Comparison of ENCODE assay signal across 9 cellular contexts in genomic region chr3:56467801-56468183, GRCh38. TPM values are rescaled to one million over a fixed set of nuclear protein-coding genes. Genes with fewer than 3 reads are reported as not detected.
DNase-seq lines count a peak whose midpoint lies in the region; ATAC-seq and FAIRE-seq lines count a peak whose summit lies in the region.
"Had no signal": no experiment of that assay in that cellular context is flagged by ENCODE, and none has a peak within 500 bp of the region (broad histone marks: within the 10 kb centered on the region; RNA-seq: fewer than 3 reads in every experiment).

No MANE protein-coding gene starts in this region.

- no peaks in the 10 kb centered on the region for H3K4me1 ChIP-seq in CD8-positive, alpha-beta memory T cell (ENCODE audit: insufficient read depth, low read length)
- peaks cover 4% of the 10 kb centered on the region; the same call in 1 of the 2 replicates for H3K4me1 ChIP-seq in SJSA1 (replicated peaks)

- no peak overlapping the region for H3K27ac ChIP-seq in CD8-positive, alpha-beta memory T cell (ENCODE audit: low read depth, low read length)
- no peak overlapping the region for H3K27ac ChIP-seq in SJSA1
- H3K27ac ChIP-seq: RWPE1 had no signal

- ATAC-seq in activated CD4-positive, CD25-positive, alpha-beta regulatory T cell treated with anti-CD3 and anti-CD28 coated beads, Interleukin-2, amount 50 U/mL, for 24 hours: no peak
- ATAC-seq in GM18517 (IDR thresholded peaks at IDR 0.05; ENCODE audit: unreplicated experiment) (no peak), GM21528 (IDR thresholded peaks at IDR 0.05; ENCODE audit: low FRiP score, unreplicated experiment) (no peak)

- FAIRE-seq in frontal cortex (lab: Jason Lieb, UNC): no peak

- H3K9me3 Mint-ChIP-seq in CD8-positive, alpha-beta memory T cell: peaks cover 0 to 4% (median 0%) of the 10 kb centered on the region in 5 donors

- DNase-seq in CD8-positive, alpha-beta memory T cell: no peak
- DNase-seq in SJSA1 (ENCODE audit: low read depth in 1 of 2, low spot score in 2 of 2) (no peak), frontal cortex (ENCODE audit: low spot score in 2 of 2) (peak; percentile 14 to 22), posterior cingulate gyrus (peak in 6 of 10 donors; percentile 13 to 85 (median 46)), pons (ENCODE audit: low spot score) (no peak)

- H3K4me3 Mint-ChIP-seq in CD8-positive, alpha-beta memory T cell: peak overlapping the region in 4 of 7 donors; percentile 23 to 63 (median 58)

- H3K36me3 Mint-ChIP-seq in CD8-positive, alpha-beta memory T cell: no peaks in the 10 kb centered on the region

- intact Hi-C loops in posterior cingulate gyrus (cut with DNase I): no loop called here

- H3K27me3 ChIP-seq in CD8-positive, alpha-beta memory T cell (ENCODE audit: insufficient read depth, low read length, poor library complexity, severe bottlenecking): peaks cover 18% of the 10 kb centered on the region
- peaks cover 23% of the 10 kb centered on the region for H3K27me3 ChIP-seq in SJSA1 (replicated peaks)

- no peak overlapping the region for H3K27ac Mint-ChIP-seq in CD8-positive, alpha-beta memory T cell

- H3K4me3 ChIP-seq in CD8-positive, alpha-beta memory T cell (ENCODE audit: low read length): no peak overlapping the region
- peak overlapping the region; percentile 31 for H3K4me3 ChIP-seq in SJSA1

- no peaks in the 10 kb centered on the region for H3K9me3 ChIP-seq in CD8-positive, alpha-beta memory T cell (ENCODE audit: low read length)
- H3K9me3 ChIP-seq in SJSA1 (replicated peaks): no peaks in the 10 kb centered on the region

- POLR2A ChIA-PET in CD8-positive, alpha-beta memory T cell (lab: Charles Lee): no interaction called here

- H3K36me3 ChIP-seq in CD8-positive, alpha-beta memory T cell (ENCODE audit: insufficient read depth, low read length): no peaks in the 10 kb centered on the region
- H3K36me3 ChIP-seq in SJSA1: no peaks in the 10 kb centered on the region

- CTCF ChIA-PET in CD8-positive, alpha-beta memory T cell (lab: Charles Lee): no interaction called here

- H3K27me3 Mint-ChIP-seq in CD8-positive, alpha-beta memory T cell: peaks cover 47 to 86% of the 10 kb centered on the region in 2 donors

- H3K4me1 Mint-ChIP-seq in CD8-positive, alpha-beta memory T cell: peaks cover 3 to 18% (median 17%) of the 10 kb centered on the region in 3 donors

RNA-seq across cellular contexts. Expression of gene ERC2, which starts 0.5 kb away (rescaled TPM):
- not detected for total RNA-seq in CD8-positive, alpha-beta memory T cell
- not detected for polyA plus RNA-seq in CD8-positive, alpha-beta memory T cell
- total RNA-seq in SJSA1 (2014; rRNA removed; shearing (Covaris generic)): 0.13 and 0.81 TPM in 2 replicates
- 77.9 TPM for total RNA-seq in frontal cortex

Comparison
In these comparisons a context has a peak if more than half of its experiments do, and no peak if none do; other contexts are left out.
1. DNase-seq: peak in frontal cortex (2 of 2) and posterior cingulate gyrus (6 of 10); none in CD8-positive, alpha-beta memory T cell (0 of 5), SJSA1 (0 of 2) and pons (single experiment).
2. RNA of gene ERC2, which starts 0.5 kb away (total RNA-seq): 77.9 TPM in frontal cortex (single experiment); 0.13 to 0.81 TPM in SJSA1 and not detected in CD8-positive, alpha-beta memory T cell; every median in the first group is over 10 times any median in the second.